In genomic region chr10:50512743-50513416, GRCh38 we compare ENCODE assay signal across 8 cellular contexts.
A peak's percentile ranks its signal among the peaks of the same experiment; 100 is the strongest.
DNase-seq lines count a peak whose midpoint lies in the region; ATAC-seq, FAIRE-seq and TF ChIP-seq lines count a peak whose summit lies in the region.

No MANE protein-coding gene starts in this region.

- H3K4me1 ChIP-seq in HAP-1 = no peaks in the 10 kb centered on the region

- no peaks in the 10 kb centered on the region for H3K9me3 ChIP-seq in HAP-1

- H3K4me3 ChIP-seq in H7 (ENCODE audit: insufficient read depth, low read depth, low read length) (no peak overlapping the region), HAP-1 (no peak overlapping the region)

- in situ Hi-C loops in HAP-1 (cut with MboI; ENCODE audit: low sequenced_read_pairs) = no loop called here

- H3K27me3 ChIP-seq in H7 (ENCODE audit: control insufficient read depth, insufficient read depth, low read length) (no peaks in the 10 kb centered on the region), HAP-1 (ENCODE audit: low read depth) (no peaks in the 10 kb centered on the region)

- no peak for FAIRE-seq in D721Med (lab: Jason Lieb, UNC)

- ATAC-seq in GM18511 (IDR thresholded peaks at IDR 0.05; ENCODE audit: unreplicated experiment) = peak; percentile 41
- peak; percentile 33 for ATAC-seq in GM21423 (IDR thresholded peaks at IDR 0.05; ENCODE audit: unreplicated experiment)
- peak; percentile 40 for ATAC-seq in HG03460 (IDR thresholded peaks at IDR 0.05; ENCODE audit: unreplicated experiment)

- DNase-seq in germinal center (ENCODE audit: low spot score) (peak; percentile 16), H7 (no peak), HAP-1 (ENCODE audit: low spot score in 2 of 2) (no peak), D721Med (ENCODE audit: insufficient read length, low spot score) (no peak)
- no peak for DNase-seq in activated CD4-positive, CD25-positive, alpha-beta regulatory T cell (lab: John Stamatoyannopoulos, UW)

- TF ChIP-seq CTCF in D721Med (IDR thresholded peaks at IDR 0.05; ENCODE audit: insufficient read depth, missing control alignments) = no peak

- no peaks in the 10 kb centered on the region for H3K36me3 ChIP-seq in H7 (replicated peaks; ENCODE audit: control insufficient read depth, insufficient read depth, low read length)
- no peaks in the 10 kb centered on the region for H3K36me3 ChIP-seq in HAP-1 (replicated peaks)
